13 cellular contexts compared by ENCODE assay signal in genomic region chr11:66107600-66108151, GRCh38. TPM values are rescaled to one million over a fixed set of nuclear protein-coding genes. Genes with fewer than 3 reads are reported as not detected.
A peak's percentile ranks its signal among the peaks of the same experiment; 100 is the strongest.
DNase-seq lines count a peak whose midpoint lies in the region; TF ChIP-seq lines count a peak whose summit lies in the region.
"Had no signal": no experiment of that assay in that cellular context is flagged by ENCODE, and none has a peak within 500 bp of the region (broad histone marks: within the 10 kb centered on the region; RNA-seq: fewer than 3 reads in every experiment).

No MANE protein-coding gene starts in this region.

- no peak for TF ChIP-seq CTCF in HEK293 (tag by site-specific recombination; IDR thresholded peaks at IDR 0.05)
- no peak for TF ChIP-seq CTCF in osteoblast (IDR thresholded peaks at IDR 0.05; ENCODE audit: extremely low read depth, low read depth, low read length)
- TF ChIP-seq CTCF in BE2C (IDR thresholded peaks at IDR 0.05; ENCODE audit: low read depth, low read length) = no peak

- H3K4me3 ChIP-seq in CD8-positive, alpha-beta memory T cell (ENCODE audit: low read length) = no peak overlapping the region
- no peak overlapping the region for H3K4me3 ChIP-seq in HEK293 (ENCODE audit: low read depth, low read length)
- H3K4me3 ChIP-seq in osteoblast (ENCODE audit: insufficient read depth, low read length) = no peak overlapping the region
- H3K4me3 ChIP-seq in BE2C (ENCODE audit: low read depth, low read length) = no peak overlapping the region
- H3K4me3 ChIP-seq: uterus had no signal

- peaks cover 82% of the 10 kb centered on the region for H3K79me2 ChIP-seq in osteoblast (ENCODE audit: insufficient read depth, low read length)

- no peaks in the 10 kb centered on the region for H3K9me3 Mint-ChIP-seq in CD8-positive, alpha-beta memory T cell
- H3K9me3 Mint-ChIP-seq in activated naive CD8-positive, alpha-beta T cell treated with anti-CD3 and anti-CD28 coated beads for 36 hours = peaks cover 4% of the 10 kb centered on the region
- H3K9me3 Mint-ChIP-seq: H9 had no signal

- peak overlapping the region; percentile 41 to 87 (median 58) for H3K27ac Mint-ChIP-seq in CD8-positive, alpha-beta memory T cell
- peak overlapping the region; percentile 79 for H3K27ac Mint-ChIP-seq in activated naive CD8-positive, alpha-beta T cell treated with anti-CD3 and anti-CD28 coated beads for 36 hours
- H3K27ac Mint-ChIP-seq: H9 had no signal

- H3K36me3 Mint-ChIP-seq in CD8-positive, alpha-beta memory T cell = peaks cover 0 to 35% (median 7%) of the 10 kb centered on the region in 3 donors
- H3K36me3 Mint-ChIP-seq in activated naive CD8-positive, alpha-beta T cell treated with anti-CD3 and anti-CD28 coated beads for 36 hours = peaks cover 40% of the 10 kb centered on the region

- peak overlapping the region; percentile 48 for H3K4me2 ChIP-seq in osteoblast (ENCODE audit: insufficient read depth, low read length)

- peaks cover 80 to 91% (median 89%) of the 10 kb centered on the region in 3 donors for H3K4me1 Mint-ChIP-seq in CD8-positive, alpha-beta memory T cell
- peaks cover 83% of the 10 kb centered on the region for H3K4me1 Mint-ChIP-seq in activated naive CD8-positive, alpha-beta T cell treated with anti-CD3 and anti-CD28 coated beads for 36 hours

- H3K4me3 Mint-ChIP-seq in CD8-positive, alpha-beta memory T cell = peak overlapping the region in 4 of 7 donors; percentile 8 to 55 (median 25)
- H3K4me3 Mint-ChIP-seq in activated naive CD8-positive, alpha-beta T cell treated with anti-CD3 and anti-CD28 coated beads for 36 hours = peak overlapping the region; percentile 32
- H3K4me3 Mint-ChIP-seq: H9 had no signal

- POLR2A ChIA-PET in CD8-positive, alpha-beta memory T cell (lab: Charles Lee) = no interaction called here
- POLR2A ChIA-PET in HEK293 (lab: Yijun Ruan, JAX) = interaction anchor here (0.6 to 1.1 kb wide), 2 partner anchors 8 to 18 kb away, joined by 3 read pairs; no protein-coding TSS in a partner anchor

- CTCF ChIA-PET in CD8-positive, alpha-beta memory T cell (lab: Charles Lee) = interaction anchor here (0.8 to 1.4 kb wide), 2 partner anchors 8 to 39 kb away, joined by 3 to 4 read pairs; no protein-coding TSS in a partner anchor
- CTCF ChIA-PET in HEK293 (lab: Yijun Ruan, JAX) = interaction anchor here (2.0 to 2.1 kb wide), 2 partner anchors 26 to 39 kb away, joined by 5 to 11 read pairs; no protein-coding TSS in a partner anchor

- H3K27me3 Mint-ChIP-seq in CD8-positive, alpha-beta memory T cell = no peaks in the 10 kb centered on the region
- H3K27me3 Mint-ChIP-seq in activated naive CD8-positive, alpha-beta T cell treated with anti-CD3 and anti-CD28 coated beads for 36 hours = no peaks in the 10 kb centered on the region

- peaks cover 2% of the 10 kb centered on the region for H4K20me1 ChIP-seq in osteoblast (ENCODE audit: insufficient read depth, low read length)

- no peak overlapping the region for H3K27ac ChIP-seq in CD8-positive, alpha-beta memory T cell (ENCODE audit: low read depth, low read length)
- no peak overlapping the region for H3K27ac ChIP-seq in HEK293 (ENCODE audit: extremely low read depth, low read depth, low read length)
- peak overlapping the region; percentile 58 for H3K27ac ChIP-seq in osteoblast (ENCODE audit: low read depth, low read length)
- H3K27ac ChIP-seq: uterus had no signal

- no peak for DNase-seq in CD8-positive, alpha-beta memory T cell
- DNase-seq in activated naive CD8-positive, alpha-beta T cell treated with anti-CD3 and anti-CD28 coated beads for 36 hours = no peak
- DNase-seq in osteoblast (ENCODE audit: insufficient read length, low spot score, missing footprints) (no peak), BE2C (no peak), hypothalamus (lab: John Stamatoyannopoulos, UW) (no peak)
- DNase-seq in stimulated activated CD4-positive, alpha-beta T cell treated with anti-CD3 and anti-CD28 coated beads, Interleukin-12 subunit alpha, Interleukin-12 subunit beta, amount 100 ng/mL, for 4 hours = no peak
- DNase-seq: GDM1, H9, head of caudate nucleus, NCI-H1694, NCI-H526, uterus had no signal

- no peak overlapping the region for H2AFZ ChIP-seq in osteoblast (ENCODE audit: low read length)

- peaks cover 81% of the 10 kb centered on the region for H3K4me1 ChIP-seq in CD8-positive, alpha-beta memory T cell (ENCODE audit: insufficient read depth, low read length)
- H3K4me1 ChIP-seq in HEK293 (ENCODE audit: control insufficient read depth, insufficient read depth, low read length) = no peaks in the 10 kb centered on the region; the same call in 1 of the 2 replicates
- peaks cover 41% of the 10 kb centered on the region for H3K4me1 ChIP-seq in osteoblast (ENCODE audit: insufficient read depth, low read length)
- H3K4me1 ChIP-seq in BE2C = peaks cover 4% of the 10 kb centered on the region
- H3K4me1 ChIP-seq: uterus had no signal

- no peaks in the 10 kb centered on the region for H3K9me3 ChIP-seq in CD8-positive, alpha-beta memory T cell (ENCODE audit: low read length)
- H3K9me3 ChIP-seq in HEK293 (ENCODE audit: control insufficient read depth, insufficient read depth, low read depth, low read length) (no peaks in the 10 kb centered on the region), osteoblast (ENCODE audit: low read depth, low read length) (no peaks in the 10 kb centered on the region), BE2C (no peaks in the 10 kb centered on the region)
- H3K9me3 ChIP-seq: uterus had no signal

- no peaks in the 10 kb centered on the region for H3K27me3 ChIP-seq in CD8-positive, alpha-beta memory T cell (ENCODE audit: insufficient read depth, low read length, poor library complexity, severe bottlenecking)
- no peaks in the 10 kb centered on the region for H3K27me3 ChIP-seq in osteoblast (ENCODE audit: insufficient read depth, low read length)
- H3K27me3 ChIP-seq in BE2C = no peaks in the 10 kb centered on the region
- H3K27me3 ChIP-seq: uterus had no signal

- H3K36me3 ChIP-seq in CD8-positive, alpha-beta memory T cell (ENCODE audit: insufficient read depth, low read length) = no peaks in the 10 kb centered on the region
- H3K36me3 ChIP-seq in HEK293 (ENCODE audit: control insufficient read depth in 2 of 2, insufficient read depth in 1 of 2, low read length in 2 of 2) = no peaks in the 10 kb centered on the region
- H3K36me3 ChIP-seq in osteoblast (ENCODE audit: insufficient read depth, low read length) = peaks cover 4% of the 10 kb centered on the region
- H3K36me3 ChIP-seq in BE2C = no peaks in the 10 kb centered on the region
- H3K36me3 ChIP-seq: uterus had no signal

TF ChIP-seq in HEK293, 187 proteins besides CTCF, POLR2A, EP300 and RAD21:
- no peak for TF ChIP-seq ZNF548 (tag by site-specific recombination; IDR thresholded peaks at IDR 0.05)
- 0 out of 2 replicates have a peak, but pooled peaks have one; percentile 12 for TF ChIP-seq SCRT1 (tag by site-specific recombination; IDR thresholded peaks at IDR 0.05; ENCODE audit: borderline replicate concordance)
- no peak for TF ChIP-seq ZNF600 (tag by site-specific recombination; IDR thresholded peaks at IDR 0.05)
- TF ChIP-seq SCRT2 (tag by site-specific recombination; IDR thresholded peaks at IDR 0.05) = peak; percentile 51; the same call in 1 of the 2 replicates
- no peak for TF ChIP-seq ZXDB (tag by site-specific recombination; IDR thresholded peaks at IDR 0.05)

RNA-seq across cellular contexts. Expression of gene PACS1, which starts 37.6 kb away (rescaled TPM):
- 10 to 100 TPM; 73.3 to 77.4 TPM for total RNA-seq in CD8-positive, alpha-beta memory T cell
- 86.1 TPM for polyA plus RNA-seq in CD8-positive, alpha-beta memory T cell
- total RNA-seq in activated naive CD8-positive, alpha-beta T cell treated with anti-CD3 and anti-CD28 coated beads for 36 hours = 10 to 100 TPM; 58.4 to 61.4 TPM
- total RNA-seq in osteoblast = 38.0 and 39.8 TPM in 2 replicates
- 14.9 TPM for polyA plus RNA-seq in BE2C (2012; ENCODE audit: insufficient read depth, insufficient read length, low read depth)

RNA-seq across cellular contexts. Expression of gene SF3B2, which starts 55.5 kb away (rescaled TPM):
- total RNA-seq in CD8-positive, alpha-beta memory T cell = 100 to 1,000 TPM; 261 to 274 TPM
- 134 TPM for polyA plus RNA-seq in CD8-positive, alpha-beta memory T cell
- 100 to 1,000 TPM; 268 TPM for total RNA-seq in activated naive CD8-positive, alpha-beta T cell treated with anti-CD3 and anti-CD28 coated beads for 36 hours
- 131 and 164 TPM in 2 replicates for total RNA-seq in osteoblast
- 410 TPM for polyA plus RNA-seq in BE2C (2012; ENCODE audit: insufficient read depth, insufficient read length, low read depth)

RNA-seq across cellular contexts. Expression of gene GAL3ST3, which starts 58.7 kb away (rescaled TPM):
- not detected for total RNA-seq in CD8-positive, alpha-beta memory T cell
- not detected for polyA plus RNA-seq in CD8-positive, alpha-beta memory T cell
- total RNA-seq in activated naive CD8-positive, alpha-beta T cell treated with anti-CD3 and anti-CD28 coated beads for 36 hours = under 1 TPM; 0.70 to 0.95 TPM
- total RNA-seq in osteoblast = not detected in 2 replicates
- 6.3 TPM for polyA plus RNA-seq in BE2C (2012; ENCODE audit: insufficient read depth, insufficient read length, low read depth)
